1 cellular context compared by ENCODE assay signal in the genomic region with DNA sequence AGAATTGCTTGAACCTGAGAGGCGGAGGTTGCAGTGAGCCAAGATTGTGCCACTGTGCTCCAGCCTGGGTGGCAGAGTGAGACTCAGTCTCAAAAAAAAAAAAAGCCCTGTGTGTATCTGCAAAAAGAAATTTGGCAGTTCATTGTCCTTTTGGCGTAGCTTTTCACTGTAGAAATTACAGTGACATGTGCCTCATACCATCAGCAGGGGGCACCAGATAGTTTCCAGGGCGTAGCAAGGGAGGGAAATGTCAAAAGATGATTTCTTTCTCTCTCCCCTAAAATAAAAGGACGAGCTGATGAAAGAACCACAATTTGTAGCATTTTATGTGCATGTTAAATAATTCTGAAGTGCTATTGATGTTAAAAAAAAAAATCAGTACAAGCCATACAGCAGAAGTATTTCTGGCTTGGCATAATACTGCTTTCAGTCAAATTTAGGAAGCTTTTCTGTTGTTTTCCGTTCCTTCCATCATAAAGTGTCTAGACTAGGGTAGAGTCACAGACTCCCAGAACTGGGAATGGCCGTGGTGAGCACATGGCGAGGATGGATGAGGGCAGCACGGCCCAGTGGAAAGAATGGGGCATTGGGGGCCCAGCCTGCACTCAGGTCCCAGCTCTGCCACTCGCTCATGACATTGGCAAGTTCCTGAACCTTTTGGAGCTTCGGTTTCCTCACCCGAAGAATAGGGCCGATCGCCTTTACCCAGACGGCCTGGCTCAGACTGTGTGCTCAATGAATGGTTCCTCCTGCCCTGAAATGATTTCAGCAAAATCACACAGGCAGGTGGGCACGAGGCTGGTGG.
A peak's percentile ranks its signal among the peaks of the same experiment; 100 is the strongest.
TF ChIP-seq lines count a peak whose summit lies in the region.

No MANE protein-coding gene starts in this region.

TF ChIP-seq in IMR-90, 13 proteins besides CTCF, POLR2A, EP300 and RAD21:
- TF ChIP-seq MAFK (IDR thresholded peaks at IDR 0.05; ENCODE audit: low read depth, low read length) = no peak
- peak; percentile 97 for TF ChIP-seq SMC3 (IDR thresholded peaks at IDR 0.05; ENCODE audit: low read depth, low read length)
- TF ChIP-seq, protein P1, sequence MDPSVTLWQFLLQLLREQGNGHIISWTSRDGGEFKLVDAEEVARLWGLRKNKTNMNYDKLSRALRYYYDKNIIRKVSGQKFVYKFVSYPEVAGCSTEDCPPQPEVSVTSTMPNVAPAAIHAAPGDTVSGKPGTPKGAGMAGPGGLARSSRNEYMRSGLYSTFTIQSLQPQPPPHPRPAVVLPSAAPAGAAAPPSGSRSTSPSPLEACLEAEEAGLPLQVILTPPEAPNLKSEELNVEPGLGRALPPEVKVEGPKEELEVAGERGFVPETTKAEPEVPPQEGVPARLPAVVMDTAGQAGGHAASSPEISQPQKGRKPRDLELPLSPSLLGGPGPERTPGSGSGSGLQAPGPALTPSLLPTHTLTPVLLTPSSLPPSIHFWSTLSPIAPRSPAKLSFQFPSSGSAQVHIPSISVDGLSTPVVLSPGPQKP (IDR thresholded peaks at IDR 0.05; ENCODE audit: borderline replicate concordance, low read depth, low read length) = no peak
- no peak for TF ChIP-seq RCOR1 (IDR thresholded peaks at IDR 0.05; ENCODE audit: insufficient replicate concordance, low read length)
- TF ChIP-seq RFX5 (IDR thresholded peaks at IDR 0.05; ENCODE audit: low read depth, low read length) = no peak
- no peak for TF ChIP-seq CHD1 (IDR thresholded peaks at IDR 0.05; ENCODE audit: low read depth, low read length)
- no peak for TF ChIP-seq CEBPB (IDR thresholded peaks at IDR 0.05; ENCODE audit: low read depth, low read length)
